In the genomic region with DNA sequence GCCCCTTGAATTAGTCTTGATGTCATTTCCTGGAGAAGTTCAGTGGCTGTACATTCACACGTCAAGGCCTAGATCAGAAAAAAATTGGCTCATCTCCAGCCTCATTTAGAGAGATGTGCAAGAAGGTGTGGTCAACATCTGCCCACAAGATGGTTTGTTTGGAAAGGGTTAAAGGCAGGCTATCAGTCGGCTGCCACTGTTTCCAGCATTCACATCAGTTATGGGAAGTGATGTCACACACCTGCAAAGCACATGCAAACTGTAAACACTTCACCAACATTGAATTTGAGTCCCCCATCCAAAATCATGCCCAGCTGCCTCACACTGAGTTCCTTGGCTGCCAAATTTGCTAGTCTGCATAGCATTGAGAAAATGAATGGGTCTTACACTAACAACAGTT, we compare ENCODE assay signal across 13 cellular contexts.
"Had no signal": no experiment of that assay in that cellular context is flagged by ENCODE, and none has a peak within 500 bp of the region (broad histone marks: within the 10 kb centered on the region; RNA-seq: fewer than 3 reads in every experiment).

No MANE protein-coding gene starts in this region.

- H3K9me3 Mint-ChIP-seq: activated CD8-positive, alpha-beta T cell treated with anti-CD3 and anti-CD28 coated beads for 36 hours had no signal

- DNase-seq: activated CD4-positive, alpha-beta T cell treated with anti-CD3 and anti-CD28 coated beads for 36 hours; activated CD8-positive, alpha-beta memory T cell treated with anti-CD3 and anti-CD28 coated beads, Interleukin-2, amount 50 U/mL, for 4 hours; activated CD8-positive, alpha-beta T cell treated with anti-CD3 and anti-CD28 coated beads for 36 hours; aorta; dermis blood vessel endothelial cell; hypothalamus; kidney glomerular epithelial cell; sigmoid colon; stimulated activated CD4-positive, alpha-beta T cell treated with anti-CD3 and anti-CD28 coated beads, Interleukin-2, amount 100 ng/mL, for 24 hours; stimulated activated naive B cell treated with anti-CD40 and anti-IgM and Interleukin-4, amounts not matched to agents 10 μg/mL and 1 μg/mL and 100 μg/mL, for 72 hours; substantia nigra; trophoblast cell had no signal

- H3K4me3 Mint-ChIP-seq: activated CD4-positive, alpha-beta T cell treated with anti-CD3 and anti-CD28 coated beads for 36 hours; activated CD8-positive, alpha-beta T cell treated with anti-CD3 and anti-CD28 coated beads for 36 hours; stimulated activated naive B cell treated with anti-CD40 and anti-IgM and Interleukin-4, amounts not matched to agents 10 μg/mL and 1 μg/mL and 100 μg/mL, for 72 hours had no signal

- H3K4me1 Mint-ChIP-seq: activated CD4-positive, alpha-beta T cell treated with anti-CD3 and anti-CD28 coated beads for 36 hours; stimulated activated naive B cell treated with anti-CD40 and anti-IgM and Interleukin-4, amounts not matched to agents 10 μg/mL and 1 μg/mL and 100 μg/mL, for 72 hours had no signal

- ATAC-seq: activated CD4-positive, alpha-beta T cell treated with anti-CD3 and anti-CD28 coated beads for 36 hours; activated CD8-positive, alpha-beta T cell treated with anti-CD3 and anti-CD28 coated beads for 36 hours; stimulated activated naive B cell treated with anti-CD40 and anti-IgM and Interleukin-4, amounts not matched to agents 10 μg/mL and 1 μg/mL and 100 μg/mL, for 72 hours had no signal

- H3K27me3 Mint-ChIP-seq: activated CD4-positive, alpha-beta T cell treated with anti-CD3 and anti-CD28 coated beads for 36 hours; activated CD8-positive, alpha-beta T cell treated with anti-CD3 and anti-CD28 coated beads for 36 hours; stimulated activated naive B cell treated with anti-CD40 and anti-IgM and Interleukin-4, amounts not matched to agents 10 μg/mL and 1 μg/mL and 100 μg/mL, for 72 hours had no signal

- H3K36me3 Mint-ChIP-seq: stimulated activated naive B cell treated with anti-CD40 and anti-IgM and Interleukin-4, amounts not matched to agents 10 μg/mL and 1 μg/mL and 100 μg/mL, for 72 hours had no signal

- H3K4me3 ChIP-seq: breast epithelium, sigmoid colon had no signal

- H3K27ac Mint-ChIP-seq: activated CD4-positive, alpha-beta T cell treated with anti-CD3 and anti-CD28 coated beads for 36 hours; activated CD8-positive, alpha-beta T cell treated with anti-CD3 and anti-CD28 coated beads for 36 hours; stimulated activated naive B cell treated with anti-CD40 and anti-IgM and Interleukin-4, amounts not matched to agents 10 μg/mL and 1 μg/mL and 100 μg/mL, for 72 hours had no signal
